In genomic region chr20:17964632-17965031, GRCh38 we compare ENCODE assay signal across 1 cellular context.
TF ChIP-seq lines count a peak whose summit lies in the region.

No MANE protein-coding gene starts in this region.

TF ChIP-seq in H1, 55 proteins besides CTCF, POLR2A, EP300 and RAD21:
- TF ChIP-seq MAFK (IDR thresholded peaks at IDR 0.05; ENCODE audit: low read depth, low read length), result peak; percentile 92
- TF ChIP-seq CHD1 (IDR thresholded peaks at IDR 0.05; ENCODE audit: low read depth, low read length), result peak; percentile 65; the same call in 1 of the 2 replicates
- TF ChIP-seq JUN (IDR thresholded peaks at IDR 0.05; ENCODE audit: low read depth, low read length), result no peak
